ENCODE assay signal across 14 cellular contexts in genomic region chr10:26468291-26468690, GRCh38. TPM values are rescaled to one million over a fixed set of nuclear protein-coding genes. Genes with fewer than 3 reads are reported as not detected.
DNase-seq lines count a peak whose midpoint lies in the region; ATAC-seq and TF ChIP-seq lines count a peak whose summit lies in the region.
"Had no signal": no experiment of that assay in that cellular context is flagged by ENCODE, and none has a peak within 500 bp of the region (broad histone marks: within the 10 kb centered on the region; RNA-seq: fewer than 3 reads in every experiment).

No MANE protein-coding gene starts in this region.

- TF ChIP-seq CTCF in CD8-positive, alpha-beta T cell (IDR thresholded peaks at IDR 0.05) = no peak
- TF ChIP-seq CTCF in HCT116 (IDR thresholded peaks at IDR 0.05 in 2 of 3, conservative IDR thresholded peaks at IDR 0.05 in 1 of 3; ENCODE audit: borderline replicate concordance in 1 of 3, insufficient read depth in 1 of 3, low read depth in 2 of 3, low read length in 2 of 3) = no peak
- no peak for TF ChIP-seq CTCF in natural killer cell (IDR thresholded peaks at IDR 0.05)

- H3K9ac ChIP-seq in HCT116 (ENCODE audit: low read length) = no peak overlapping the region

- H3K4me1 ChIP-seq in CD8-positive, alpha-beta T cell (ENCODE audit: insufficient read depth, low read length) = peaks cover 93% of the 10 kb centered on the region
- H3K4me1 ChIP-seq in HCT116 (ENCODE audit: control insufficient read depth in 1 of 2, insufficient read depth in 2 of 2, low read length in 2 of 2) = peaks cover 0 to 13% of the 10 kb centered on the region in 2 experiments; a peak in 1 of 4 replicates
- H3K4me1 ChIP-seq: right atrium auricular region, transverse colon had no signal

- H3K4me3 Mint-ChIP-seq in CD8-positive, alpha-beta T cell = peak overlapping the region; percentile 23
- H3K4me3 Mint-ChIP-seq in activated naive CD8-positive, alpha-beta T cell treated with anti-CD3 and anti-CD28 coated beads, Interleukin-2, amount 50 U/mL, for 24 hours = peak overlapping the region; percentile 35
- peak overlapping the region; percentile 25 for H3K4me3 Mint-ChIP-seq in natural killer cell

- CTCF ChIA-PET in CD8-positive, alpha-beta T cell (lab: Charles Lee) = interaction anchor here (0.9 to 1.7 kb wide), 6 partner anchors 16 to 258 kb away, joined by 3 to 5 read pairs (median 3); no protein-coding TSS in a partner anchor
- CTCF ChIA-PET in HCT116 (lab: Charles Lee) = no interaction called here

- H3K4me1 Mint-ChIP-seq in CD8-positive, alpha-beta T cell (ENCODE audit: low read depth) = peaks cover 89% of the 10 kb centered on the region
- peaks cover 94% of the 10 kb centered on the region for H3K4me1 Mint-ChIP-seq in activated naive CD8-positive, alpha-beta T cell treated with anti-CD3 and anti-CD28 coated beads, Interleukin-2, amount 50 U/mL, for 24 hours
- H3K4me1 Mint-ChIP-seq in natural killer cell = peaks cover 90 to 96% of the 10 kb centered on the region in 2 donors

- H3K27me3 ChIP-seq in CD8-positive, alpha-beta T cell (ENCODE audit: insufficient read depth, low read length) = no peaks in the 10 kb centered on the region
- no peaks in the 10 kb centered on the region for H3K27me3 ChIP-seq in HCT116 (ENCODE audit: insufficient read depth, low read length)
- H3K27me3 ChIP-seq: right atrium auricular region, transverse colon had no signal

- no TSS peak for BruUV-seq in HCT116 (replicated peaks; lab: Mats Ljungman, UMichigan)

- peak overlapping the region; percentile 7 for H3K4me3 ChIP-seq in CD8-positive, alpha-beta T cell (ENCODE audit: low read depth, low read length)
- H3K4me3 ChIP-seq in HCT116 (replicated peaks in 1 of 2; ENCODE audit: low read depth in 1 of 2, low read length in 2 of 2) = no peak overlapping the region
- H3K4me3 ChIP-seq: right atrium auricular region, transverse colon had no signal

- no peaks in the 10 kb centered on the region for H3K79me2 ChIP-seq in HCT116 (ENCODE audit: insufficient read depth, low read length)

- H3K9me2 ChIP-seq in HCT116 (ENCODE audit: insufficient read depth) = no peaks in the 10 kb centered on the region

- ATAC-seq in CD8-positive, alpha-beta T cell = no peak
- ATAC-seq in HCT116 = peak; percentile 30; the same call in 1 of the 2 replicates
- no peak for ATAC-seq in activated naive CD8-positive, alpha-beta T cell treated with anti-CD3 and anti-CD28 coated beads, Interleukin-2, amount 50 U/mL, for 24 hours
- ATAC-seq in natural killer cell = no peak
- ATAC-seq in HG02610 (IDR thresholded peaks at IDR 0.05; ENCODE audit: unreplicated experiment) = no peak
- no peak for ATAC-seq in HG03039 (IDR thresholded peaks at IDR 0.05; ENCODE audit: unreplicated experiment)

- H3K9me3 ChIP-seq in CD8-positive, alpha-beta T cell (ENCODE audit: low read length) = no peaks in the 10 kb centered on the region
- H3K9me3 ChIP-seq in HCT116 (ENCODE audit: control insufficient read depth in 1 of 2, insufficient read depth in 1 of 2, low read depth in 1 of 2, low read length in 2 of 2) = no peaks in the 10 kb centered on the region
- H3K9me3 ChIP-seq: right atrium auricular region, transverse colon had no signal

- H3K36me3 ChIP-seq in CD8-positive, alpha-beta T cell (ENCODE audit: insufficient read depth, low read length) = no peaks in the 10 kb centered on the region
- no peaks in the 10 kb centered on the region for H3K36me3 ChIP-seq in HCT116 (ENCODE audit: control insufficient read depth in 1 of 2, insufficient read depth in 2 of 2, low read length in 2 of 2)
- H3K36me3 ChIP-seq: right atrium auricular region, transverse colon had no signal

- H3K9me3 Mint-ChIP-seq in CD8-positive, alpha-beta T cell = no peaks in the 10 kb centered on the region
- no peaks in the 10 kb centered on the region for H3K9me3 Mint-ChIP-seq in activated naive CD8-positive, alpha-beta T cell treated with anti-CD3 and anti-CD28 coated beads, Interleukin-2, amount 50 U/mL, for 24 hours
- no peaks in the 10 kb centered on the region for H3K9me3 Mint-ChIP-seq in natural killer cell

- TF ChIP-seq RAD21 in HCT116 (IDR thresholded peaks at IDR 0.05; ENCODE audit: low read depth) = no peak

- POLR2A ChIA-PET in CD8-positive, alpha-beta T cell (lab: Charles Lee) = interaction anchor here (0.9 to 2.7 kb wide), 9 partner anchors 9 to 35 kb away, joined by 3 to 15 read pairs (median 4); partner anchors contain the start of gene APBB1IP
- POLR2A ChIA-PET in HCT116 (lab: Charles Lee) = no interaction called here

- no peak overlapping the region for H2AFZ ChIP-seq in HCT116 (ENCODE audit: low read depth, low read length, poor library complexity, severe bottlenecking)

- H3K36me3 Mint-ChIP-seq in CD8-positive, alpha-beta T cell = peaks cover 39% of the 10 kb centered on the region
- H3K36me3 Mint-ChIP-seq in activated naive CD8-positive, alpha-beta T cell treated with anti-CD3 and anti-CD28 coated beads, Interleukin-2, amount 50 U/mL, for 24 hours (ENCODE audit: low read depth) = peaks cover 42% of the 10 kb centered on the region
- H3K36me3 Mint-ChIP-seq in natural killer cell = no peaks in the 10 kb centered on the region

- TF ChIP-seq POLR2A in HCT116 (IDR thresholded peaks at IDR 0.05; ENCODE audit: borderline replicate concordance, extremely low read depth, insufficient read depth, insufficient read length) = no peak

- RAD21 ChIA-PET in HCT116 (lab: Charles Lee; ENCODE audit: low non-redundant PET in 1 of 2, low total read pairs in 2 of 2, uncharacterized antibody in 2 of 2, unreplicated experiment in 2 of 2) = no interaction called here

- peak overlapping the region; percentile 6 for H3K27ac ChIP-seq in CD8-positive, alpha-beta T cell (ENCODE audit: low read depth, low read length)
- no peak overlapping the region for H3K27ac ChIP-seq in HCT116 (ENCODE audit: low read depth, low read length)
- H3K27ac ChIP-seq: right atrium auricular region, transverse colon had no signal

- no peak for DNase-seq in CD8-positive, alpha-beta T cell
- no peak for DNase-seq in HCT116 (ENCODE audit: low read depth, low spot score)
- DNase-seq in activated naive CD8-positive, alpha-beta T cell treated with anti-CD3 and anti-CD28 coated beads, Interleukin-2, amount 50 U/mL, for 24 hours = no peak
- DNase-seq in natural killer cell = no peak
- no peak for DNase-seq in NCI-H2227 (lab: John Stamatoyannopoulos, UW; ENCODE audit: unreplicated experiment)
- DNase-seq in NK-92 (lab: John Stamatoyannopoulos, UW; ENCODE audit: unreplicated experiment) = no peak
- DNase-seq: activated CD4-positive, CD25-positive, alpha-beta regulatory T cell treated with anti-CD3 and anti-CD28 coated beads, Interleukin-2, amount 50 U/mL, for 72 hours; hippocampal formation; midbrain; Right ventricle myocardium superior had no signal

- H3K27ac Mint-ChIP-seq in CD8-positive, alpha-beta T cell = peak overlapping the region; percentile 94
- no peak overlapping the region for H3K27ac Mint-ChIP-seq in activated naive CD8-positive, alpha-beta T cell treated with anti-CD3 and anti-CD28 coated beads, Interleukin-2, amount 50 U/mL, for 24 hours
- H3K27ac Mint-ChIP-seq in natural killer cell = peak overlapping the region; percentile 84 to 88

- intact Hi-C loops in CD8-positive, alpha-beta T cell (cut with DNase I, micrococcal nuclease) = loop anchor here in 1 of 2 experiments (1.0 to 5.0 kb wide), 4 partner anchors 19 to 34 kb away; partner anchors contain the start of gene APBB1IP
- intact Hi-C loops in HCT116 (cut with micrococcal nuclease) (no loop called here), natural killer cell (cut with micrococcal nuclease) (loop anchor here (2.0 kb wide), 2 partner anchors 15 to 19 kb away; no protein-coding TSS in a partner anchor)

- H4K20me1 ChIP-seq in HCT116 (ENCODE audit: insufficient read depth) = no peaks in the 10 kb centered on the region

- H3K4me2 ChIP-seq in HCT116 (ENCODE audit: low read length) = peak overlapping the region; percentile 36

- H3K27me3 Mint-ChIP-seq in CD8-positive, alpha-beta T cell (ENCODE audit: low read depth) = no peaks in the 10 kb centered on the region
- no peaks in the 10 kb centered on the region for H3K27me3 Mint-ChIP-seq in activated naive CD8-positive, alpha-beta T cell treated with anti-CD3 and anti-CD28 coated beads, Interleukin-2, amount 50 U/mL, for 24 hours
- H3K27me3 Mint-ChIP-seq in natural killer cell (ENCODE audit: low read depth in 2 of 2) = no peaks in the 10 kb centered on the region

TF ChIP-seq in HCT116, 20 proteins besides CTCF, POLR2A, EP300 and RAD21 (continues in another document):
- TF ChIP-seq, protein P1, sequence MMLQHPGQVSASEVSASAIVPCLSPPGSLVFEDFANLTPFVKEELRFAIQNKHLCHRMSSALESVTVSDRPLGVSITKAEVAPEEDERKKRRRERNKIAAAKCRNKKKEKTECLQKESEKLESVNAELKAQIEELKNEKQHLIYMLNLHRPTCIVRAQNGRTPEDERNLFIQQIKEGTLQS (IDR thresholded peaks at IDR 0.05) = no peak
- TF ChIP-seq ZFX (IDR thresholded peaks at IDR 0.05) (no peak), ZNF274 (IDR thresholded peaks at IDR 0.05; ENCODE audit: low read depth, low read length) (no peak), MAX (IDR thresholded peaks at IDR 0.05) (no peak), EZH2phosphoT487 (IDR thresholded peaks at IDR 0.05; ENCODE audit: borderline replicate concordance) (no peak), ZBTB33 (IDR thresholded peaks at IDR 0.05; ENCODE audit: extremely low read depth, insufficient replicate concordance, low read length) (no peak), YY1 (IDR thresholded peaks at IDR 0.05; ENCODE audit: extremely low read depth, insufficient replicate concordance, low read depth, low read length) (no peak), EZH2 (IDR thresholded peaks at IDR 0.05) (no peak)

RNA-seq across cellular contexts. Expression of gene APBB1IP, which starts 30.1 kb away (rescaled TPM):
- total RNA-seq in CD8-positive, alpha-beta T cell = 10 to 100 TPM; 36.4 to 36.8 TPM
- total RNA-seq in HCT116 (2021; ENCODE audit: unreplicated experiment) (0.27 TPM), natural killer cell (100 to 1,000 TPM in 2 of 3 donors, 10 to 100 TPM in 1; 92.5 to 119 (median 100) TPM)
- polyA plus RNA-seq in HCT116 (2012) = not detected in 2 replicates

Comparison
In these comparisons a context has a peak if more than half of its experiments do, and no peak if none do; other contexts are left out.
1. RNA of gene APBB1IP, which starts 30.1 kb away (total RNA-seq): 92.5 to 119 TPM in natural killer cell and 36.4 to 36.8 TPM in CD8-positive, alpha-beta T cell; 0.27 TPM in HCT116 (single experiment); every median in the first group is over 10 times any median in the second.
2. Peak in every context shown above with its lines, with median percentiles within 50 percentile points of each other: H3K4me3 Mint-ChIP-seq.